ENCODE assay signal across 8 cellular contexts in genomic region chr1:200258447-200259375, GRCh38.
DNase-seq lines count a peak whose midpoint lies in the region; ATAC-seq and TF ChIP-seq lines count a peak whose summit lies in the region.

No MANE protein-coding gene starts in this region.

- no peaks in the 10 kb centered on the region for H3K27me3 Mint-ChIP-seq in endothelial cell (ENCODE audit: unreplicated experiment)
- peaks cover 8% of the 10 kb centered on the region for H3K27me3 Mint-ChIP-seq in type B pancreatic cell

- H3K9me3 Mint-ChIP-seq in endothelial cell (ENCODE audit: unreplicated experiment) (no peaks in the 10 kb centered on the region), type B pancreatic cell (no peaks in the 10 kb centered on the region)

- DNase-seq in DMS53 (lab: John Stamatoyannopoulos, UW) (peak; percentile 84), NCI-H460 (ENCODE audit: extremely low read depth, low read depth) (peak; percentile 28), endothelial cell (ENCODE audit: low spot score) (no peak), type B pancreatic cell (ENCODE audit: extremely low spot score, unreplicated experiment) (no peak), GDM1 (lab: John Stamatoyannopoulos, UW) (no peak), cardiac septum (ENCODE audit: low spot score) (no peak)
- DNase-seq in stimulated activated CD4-positive, alpha-beta T cell treated with anti-CD3 and anti-CD28 coated beads, Interleukin-4, amount 100 ng/mL, for 24 hours: no peak

- H3K4me3 Mint-ChIP-seq in endothelial cell (ENCODE audit: unreplicated experiment): no peak overlapping the region
- no peak overlapping the region for H3K4me3 Mint-ChIP-seq in type B pancreatic cell

- H3K27ac Mint-ChIP-seq in endothelial cell (ENCODE audit: unreplicated experiment) (no peak overlapping the region), type B pancreatic cell (no peak overlapping the region)

- intact Hi-C loops in cardiac septum (cut with DNase I): no loop called here

- TF ChIP-seq CTCF in endothelial cell (IDR thresholded peaks at IDR 0.05; ENCODE audit: unreplicated experiment) (peak; percentile 80), type B pancreatic cell (conservative IDR thresholded peaks at IDR 0.05) (peak; percentile 73)

- ATAC-seq in GM21390 (IDR thresholded peaks at IDR 0.05; ENCODE audit: unreplicated experiment): peak; percentile 50

- H3K4me1 Mint-ChIP-seq in endothelial cell (ENCODE audit: unreplicated experiment): no peaks in the 10 kb centered on the region
- peaks cover 7% of the 10 kb centered on the region for H3K4me1 Mint-ChIP-seq in type B pancreatic cell (ENCODE audit: unreplicated experiment)

- H3K36me3 Mint-ChIP-seq in endothelial cell (ENCODE audit: low read depth, unreplicated experiment) (no peaks in the 10 kb centered on the region), type B pancreatic cell (no peaks in the 10 kb centered on the region)

Comparison
In these comparisons a context has a peak if more than half of its experiments do, and no peak if none do; other contexts are left out.
1. DNase-seq: peak in DMS53 (single experiment) and NCI-H460 (single experiment); none in endothelial cell (single experiment), type B pancreatic cell (single experiment), stimulated activated CD4-positive, alpha-beta T cell treated with anti-CD3 and anti-CD28 coated beads, Interleukin-4, amount 100 ng/mL, for 24 hours (single experiment), GDM1 (single experiment) and cardiac septum (single experiment).